ENCODE assay signal across 38 cellular contexts in genomic region chr19:33215438-33216197, GRCh38. TPM values are rescaled to one million over a fixed set of nuclear protein-coding genes. Genes with fewer than 3 reads are reported as not detected.
"Had no signal": no experiment of that assay in that cellular context is flagged by ENCODE, and none has a peak within 500 bp of the region (broad histone marks: within the 10 kb centered on the region; RNA-seq: fewer than 3 reads in every experiment).

No MANE protein-coding gene starts in this region.

- FAIRE-seq: colon, endometrium, endothelial cell of umbilical vein had no signal

- H3K9me3 ChIP-seq: adrenal gland, body of pancreas, esophagus squamous epithelium had no signal

- H3K4me1 ChIP-seq: adrenal gland, esophagus squamous epithelium had no signal

- H3K36me3 ChIP-seq: adrenal gland, esophagus squamous epithelium, WERI-Rb-1 had no signal

- H3K4me3 ChIP-seq: adrenal gland, body of pancreas, esophagus squamous epithelium had no signal

- ATAC-seq: activated CD4-positive, CD25-positive, alpha-beta regulatory T cell treated with anti-CD3 and anti-CD28 coated beads, Interleukin-2, amount 50 U/mL, for 24 hours; activated CD8-positive, alpha-beta memory T cell treated with anti-CD3 and anti-CD28 coated beads, Interleukin-2, amount 10 ng/mL, durations not matched to agents 7 days and 5 days; activated CD8-positive, alpha-beta T cell treated with anti-CD3 and anti-CD28 coated beads, Interleukin-2, amount 10 ng/mL, durations not matched to agents 7 days and 5 days; activated naive CD8-positive, alpha-beta T cell treated with anti-CD3 and anti-CD28 coated beads, Interleukin-2, amount 50 U/mL, for 24 hours; body of pancreas; T-helper 17 cell had no signal

- H3K27ac ChIP-seq: adrenal gland, body of pancreas, epithelial cell of prostate, esophagus squamous epithelium, WERI-Rb-1 had no signal

- DNase-seq: activated B cell treated with CpG ODN at 0.5 μM for 24 hours; activated CD4-positive, alpha-beta memory T cell treated with anti-CD3 and anti-CD28 coated beads for 36 hours; activated CD4-positive, alpha-beta T cell treated with anti-CD3 and anti-CD28 coated beads, Interleukin-2, amount 10 ng/mL, durations not matched to agents 24 days and 14 days; activated CD8-positive, alpha-beta memory T cell treated with anti-CD3 and anti-CD28 coated beads, Interleukin-2, amount 10 ng/mL, durations not matched to agents 7 days and 5 days; activated CD8-positive, alpha-beta memory T cell treated with anti-CD3 and anti-CD28 coated beads, Interleukin-2, amount 50 U/mL, for 4 hours; activated CD8-positive, alpha-beta T cell treated with anti-CD3 and anti-CD28 coated beads, Interleukin-2, amount 10 ng/mL, durations not matched to agents 7 days and 5 days; activated effector memory CD4-positive, alpha-beta T cell treated with anti-CD3 and anti-CD28 coated beads, Interleukin-2, amount 50 U/mL, for 16 hours; activated naive CD4-positive, alpha-beta T cell treated with anti-CD3 and anti-CD28 coated beads for 36 hours; activated naive CD8-positive, alpha-beta T cell treated with anti-CD3 and anti-CD28 coated beads for 36 hours; activated naive CD8-positive, alpha-beta T cell treated with anti-CD3 and anti-CD28 coated beads, Interleukin-2, amount 50 U/mL, for 24 hours; activated T-cell treated with anti-CD3 and anti-CD28 coated beads, Interleukin-2, amount 50 U/mL, for 1 hour; activated T-cell treated with anti-CD3 and anti-CD28 coated beads, Interleukin-2, amount 50 U/mL, for 48 hours; adrenal gland; amygdala; aorta; body of pancreas; caudate nucleus; cortex of kidney; dermis blood vessel endothelial cell; effector CD4-positive, alpha-beta T cell; esophagus squamous epithelium; foreskin melanocyte; head of caudate nucleus; T-helper 1 cell; T-helper 17 cell; T1000; WERI-Rb-1 had no signal

- H3K27me3 ChIP-seq: adrenal gland, body of pancreas had no signal

RNA-seq across cellular contexts. Expression of gene SLC7A10, which starts 10.0 kb away (rescaled TPM):
- total RNA-seq: activated B cell treated with CpG ODN at 0.5 μM for 24 hours; activated CD4-positive, alpha-beta memory T cell treated with anti-CD3 and anti-CD28 coated beads for 36 hours; activated CD4-positive, alpha-beta T cell treated with anti-CD3 and anti-CD28 coated beads, Interleukin-2, amount 10 ng/mL, durations not matched to agents 24 days and 14 days; activated CD8-positive, alpha-beta memory T cell treated with anti-CD3 and anti-CD28 coated beads for 36 hours; activated CD8-positive, alpha-beta memory T cell treated with anti-CD3 and anti-CD28 coated beads, Interleukin-2, amount 10 ng/mL, durations not matched to agents 7 days and 5 days; activated CD8-positive, alpha-beta T cell treated with anti-CD3 and anti-CD28 coated beads, Interleukin-2, amount 10 ng/mL, durations not matched to agents 7 days and 5 days; activated naive CD4-positive, alpha-beta T cell treated with anti-CD3 and anti-CD28 coated beads for 36 hours; activated naive CD8-positive, alpha-beta T cell treated with anti-CD3 and anti-CD28 coated beads for 36 hours; activated T-helper 1 cell treated with anti-CD3 and anti-CD28 coated beads, Interleukin-12 subunit alpha, Interleukin-12 subunit beta, Interleukin-2, Interleukin-4 antibody, amounts not matched to agents 30 ng/mL and 10 ng/mL and 1 ng/mL, durations not matched to agents 14 hours and 24 hours and 36 hours; activated T-helper 2 cell treated with anti-CD3 and anti-CD28 coated beads, Interferon-gamma antibody, Interleukin-2, Interleukin-4, amounts not matched to agents 10 μg/mL and 5 μg/mL and 100 μg/mL, durations not matched to agents 14 hours and 24 hours and 36 hours; chondrocyte; endothelial cell of umbilical vein; esophagus squamous epithelium; fibroblast of lung; fibroblast of villous mesenchyme; T-helper 17 cell had no signal
- polyA plus RNA-seq: aorta, endothelial cell of umbilical vein, fibroblast of lung had no signal

RNA-seq across cellular contexts. Expression of gene LRP3, which starts 21.5 kb away (rescaled TPM):
- total RNA-seq: activated B cell treated with CpG ODN at 0.5 μM for 24 hours; activated CD8-positive, alpha-beta T cell treated with anti-CD3 and anti-CD28 coated beads, Interleukin-2, amount 10 ng/mL, durations not matched to agents 7 days and 5 days had no signal
